13 cellular contexts compared by ENCODE assay signal in genomic region chr2:137912358-137912757, GRCh38. TPM values are rescaled to one million over a fixed set of nuclear protein-coding genes. Genes with fewer than 3 reads are reported as not detected.
"Had no signal": no experiment of that assay in that cellular context is flagged by ENCODE, and none has a peak within 500 bp of the region (broad histone marks: within the 10 kb centered on the region; RNA-seq: fewer than 3 reads in every experiment).

No MANE protein-coding gene starts in this region.

- DNase-seq: activated CD4-positive, alpha-beta T cell treated with anti-CD3 and anti-CD28 coated beads for 48 hours; activated naive CD4-positive, alpha-beta T cell treated with anti-CD3 and anti-CD28 coated beads for 36 hours; caudate nucleus; effector CD8-positive, alpha-beta T cell; left colon; naive thymus-derived CD8-positive, alpha-beta T cell; right cardiac atrium; spleen; stimulated activated CD4-positive, alpha-beta T cell treated with anti-CD3 and anti-CD28 coated beads, Interleukin-1b, Interleukin-23, amount 100 ng/mL, for 48 hours had no signal

- H3K4me3 ChIP-seq: coronary artery, spleen, tibial nerve had no signal

- H3K4me1 ChIP-seq: spleen, tibial nerve had no signal

- H3K9me3 ChIP-seq: spleen, tibial nerve had no signal

- ATAC-seq: left colon; naive thymus-derived CD8-positive, alpha-beta T cell; right cardiac atrium; stimulated activated memory B cell treated with anti-CD40 and anti-IgM and Interleukin-4, amounts not matched to agents 10 μg/mL and 1 μg/mL and 100 μg/mL, for 72 hours had no signal

- H3K27ac ChIP-seq: coronary artery, epithelial cell of prostate, spleen, tibial nerve had no signal

- H3K36me3 ChIP-seq: spleen, tibial nerve had no signal

- H3K27me3 ChIP-seq: spleen, tibial nerve had no signal

RNA-seq across cellular contexts. Expression of gene HNMT, which starts 51.9 kb away (rescaled TPM):
- total RNA-seq: activated naive CD4-positive, alpha-beta T cell treated with anti-CD3 and anti-CD28 coated beads for 36 hours had no signal
